Comparison of ENCODE assay signal across 8 cellular contexts in genomic region chr15:45705510-45706473, GRCh38.
DNase-seq lines count a peak whose midpoint lies in the region; ATAC-seq and TF ChIP-seq lines count a peak whose summit lies in the region.

No MANE protein-coding gene starts in this region.

- no peaks in the 10 kb centered on the region for H3K36me3 ChIP-seq in kidney epithelial cell (ENCODE audit: control insufficient read depth, insufficient read depth, low read length)

- DNase-seq in AG08396 (ENCODE audit: low spot score) (peak; percentile 77), NCI-H2196 (lab: John Stamatoyannopoulos, UW; ENCODE audit: unreplicated experiment) (peak; percentile 64), cerebellar cortex (ENCODE audit: low spot score) (peak; percentile 89), kidney epithelial cell (ENCODE audit: low read depth) (peak; percentile 38)
- DNase-seq in activated CD4-positive, CD25-positive, alpha-beta regulatory T cell (lab: John Stamatoyannopoulos, UW), result peak; percentile 24 to 27 (median 26)
- peak; percentile 77 for DNase-seq in stimulated activated CD4-positive, alpha-beta T cell treated with anti-CD3 and anti-CD28 coated beads, Interleukin-15, amount 100 ng/mL, for 24 hours

- ATAC-seq in GM18870 (IDR thresholded peaks at IDR 0.05; ENCODE audit: unreplicated experiment) (peak; percentile 80), HG03159 (IDR thresholded peaks at IDR 0.05; ENCODE audit: unreplicated experiment) (peak; percentile 87)

- TF ChIP-seq CTCF in kidney epithelial cell (IDR thresholded peaks at IDR 0.05; ENCODE audit: insufficient read depth, low read length, poor library complexity, severe bottlenecking), result peak; percentile 79

- peak overlapping the region; percentile 50 for H3K4me3 ChIP-seq in kidney epithelial cell (ENCODE audit: low read depth, low read length)

- H3K27me3 ChIP-seq in kidney epithelial cell (ENCODE audit: control insufficient read depth, insufficient read depth, low read length), result no peaks in the 10 kb centered on the region

Comparison
In these comparisons a context has a peak if more than half of its experiments do, and no peak if none do; other contexts are left out.
1. Peak in every context shown above with its lines: DNase-seq, ATAC-seq and H3K4me3 ChIP-seq.
2. DNase-seq: peak in every context shown above with its lines; median percentile 89 in cerebellar cortex; 77 in AG08396; 77 in stimulated activated CD4-positive, alpha-beta T cell treated with anti-CD3 and anti-CD28 coated beads, Interleukin-15, amount 100 ng/mL, for 24 hours; 64 in NCI-H2196; 38 in kidney epithelial cell; 26 in activated CD4-positive, CD25-positive, alpha-beta regulatory T cell.